1 cellular context compared by ENCODE assay signal in the genomic region with DNA sequence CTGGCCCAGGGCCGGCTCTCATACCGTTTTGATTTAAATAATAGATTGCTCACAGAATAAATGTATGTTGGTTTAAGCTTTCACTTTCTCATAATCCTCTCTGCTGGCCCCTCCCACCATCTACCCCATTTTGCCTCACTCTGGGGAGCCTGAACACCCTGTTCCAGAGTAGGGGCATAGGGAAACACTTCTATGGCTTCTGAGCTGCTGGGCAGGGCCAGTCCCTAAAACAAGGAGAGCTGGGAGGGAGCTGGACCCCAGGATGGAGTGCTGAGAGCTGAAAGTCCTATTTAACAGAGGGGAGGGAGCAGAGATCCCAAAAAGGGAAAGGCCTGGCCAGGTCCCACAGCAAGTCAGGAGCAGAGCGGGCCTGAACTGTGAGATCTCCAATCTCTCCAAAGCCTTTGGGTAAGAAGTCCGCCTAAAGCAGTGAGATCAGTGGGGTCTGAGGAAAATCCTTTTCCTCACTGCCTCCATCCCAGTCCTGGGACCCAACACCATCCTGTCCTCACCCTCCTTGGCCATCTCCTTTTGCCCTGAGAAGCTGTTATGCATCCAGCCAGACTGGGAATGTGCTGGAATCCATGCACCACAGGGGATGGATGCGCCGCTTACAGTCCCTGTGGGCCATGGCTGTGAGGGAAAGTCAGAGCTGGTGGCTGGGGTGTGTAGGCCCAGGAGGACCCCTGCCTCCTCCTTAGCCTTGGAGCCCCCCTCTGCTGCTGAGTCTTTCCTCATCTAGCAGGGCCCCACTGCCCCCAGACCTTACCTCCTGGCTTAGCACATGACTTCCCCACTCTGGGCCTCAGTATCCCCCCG.
TF ChIP-seq lines count a peak whose summit lies in the region.

No MANE protein-coding gene starts in this region.

TF ChIP-seq in IMR-90, 13 proteins besides CTCF, POLR2A, EP300 and RAD21:
- TF ChIP-seq SMC3 (IDR thresholded peaks at IDR 0.05; ENCODE audit: low read depth, low read length) (no peak), CHD1 (IDR thresholded peaks at IDR 0.05; ENCODE audit: low read depth, low read length) (no peak), MXI1 (IDR thresholded peaks at IDR 0.05; ENCODE audit: borderline replicate concordance, low read depth, low read length) (no peak), FOS (IDR thresholded peaks at IDR 0.05; ENCODE audit: low read depth, low read length) (no peak), MAFK (IDR thresholded peaks at IDR 0.05; ENCODE audit: low read depth, low read length) (no peak), CEBPB (IDR thresholded peaks at IDR 0.05; ENCODE audit: low read depth, low read length) (no peak), RCOR1 (IDR thresholded peaks at IDR 0.05; ENCODE audit: insufficient replicate concordance, low read length) (no peak), BHLHE40 (IDR thresholded peaks at IDR 0.05; ENCODE audit: low read depth, low read length) (no peak), RFX5 (IDR thresholded peaks at IDR 0.05; ENCODE audit: low read depth, low read length) (no peak), NFE2L2 (IDR thresholded peaks at IDR 0.05; ENCODE audit: low read depth, low read length) (no peak)
- TF ChIP-seq, protein P1, sequence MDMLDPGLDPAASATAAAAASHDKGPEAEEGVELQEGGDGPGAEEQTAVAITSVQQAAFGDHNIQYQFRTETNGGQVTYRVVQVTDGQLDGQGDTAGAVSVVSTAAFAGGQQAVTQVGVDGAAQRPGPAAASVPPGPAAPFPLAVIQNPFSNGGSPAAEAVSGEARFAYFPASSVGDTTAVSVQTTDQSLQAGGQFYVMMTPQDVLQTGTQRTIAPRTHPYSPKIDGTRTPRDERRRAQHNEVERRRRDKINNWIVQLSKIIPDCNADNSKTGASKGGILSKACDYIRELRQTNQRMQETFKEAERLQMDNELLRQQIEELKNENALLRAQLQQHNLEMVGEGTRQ (IDR thresholded peaks at IDR 0.05; ENCODE audit: low read depth, low read length), result no peak
- TF ChIP-seq, protein P2, sequence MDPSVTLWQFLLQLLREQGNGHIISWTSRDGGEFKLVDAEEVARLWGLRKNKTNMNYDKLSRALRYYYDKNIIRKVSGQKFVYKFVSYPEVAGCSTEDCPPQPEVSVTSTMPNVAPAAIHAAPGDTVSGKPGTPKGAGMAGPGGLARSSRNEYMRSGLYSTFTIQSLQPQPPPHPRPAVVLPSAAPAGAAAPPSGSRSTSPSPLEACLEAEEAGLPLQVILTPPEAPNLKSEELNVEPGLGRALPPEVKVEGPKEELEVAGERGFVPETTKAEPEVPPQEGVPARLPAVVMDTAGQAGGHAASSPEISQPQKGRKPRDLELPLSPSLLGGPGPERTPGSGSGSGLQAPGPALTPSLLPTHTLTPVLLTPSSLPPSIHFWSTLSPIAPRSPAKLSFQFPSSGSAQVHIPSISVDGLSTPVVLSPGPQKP (IDR thresholded peaks at IDR 0.05; ENCODE audit: borderline replicate concordance, low read depth, low read length), result no peak
